25 cellular contexts compared by ENCODE assay signal in genomic region chr1:33606272-33606671, GRCh38.
"Had no signal": no experiment of that assay in that cellular context is flagged by ENCODE, and none has a peak within 500 bp of the region (broad histone marks: within the 10 kb centered on the region; RNA-seq: fewer than 3 reads in every experiment).

No MANE protein-coding gene starts in this region.

- ATAC-seq: activated CD4-positive, alpha-beta T cell treated with anti-CD3 and anti-CD28 coated beads for 36 hours; activated naive CD4-positive, alpha-beta T cell treated with anti-CD3 and anti-CD28 coated beads, Interleukin-2, amount 50 U/mL, for 72 hours; activated T-helper 17 cell treated with anti-CD3 and anti-CD28 coated beads, Interleukin-2, amount 50 U/mL, for 72 hours; foreskin keratinocyte; left lobe of liver; naive thymus-derived CD4-positive, alpha-beta T cell; stimulated activated effector memory CD8-positive, alpha-beta T cell treated with anti-CD3 and anti-CD28 coated beads, Interleukin-12 subunit alpha, Interleukin-12 subunit beta, amount 100 ng/mL, for 72 hours; T-helper 17 cell had no signal

- H3K27me3 ChIP-seq: brain microvascular endothelial cell, foreskin keratinocyte, neural progenitor cell, stomach, uterus had no signal

- H3K36me3 ChIP-seq: brain microvascular endothelial cell, neural progenitor cell, prostate gland, stomach, uterus had no signal

- H3K4me2 ChIP-seq: neural progenitor cell had no signal

- H3K4me1 ChIP-seq: foreskin keratinocyte, prostate gland, stomach, uterus had no signal

- H3K9me3 ChIP-seq: prostate gland, stomach, uterus had no signal

- DNase-seq: activated B cell treated with CpG ODN at 0.5 μM for 24 hours; activated CD4-positive, alpha-beta T cell treated with anti-CD3 and anti-CD28 coated beads for 36 hours; activated CD4-positive, alpha-beta T cell treated with anti-CD3 and anti-CD28 coated beads, Interleukin-2, amount 50 U/mL, for 4 hours; activated CD8-positive, alpha-beta memory T cell treated with anti-CD3 and anti-CD28 coated beads for 24 hours; activated CD8-positive, alpha-beta memory T cell treated with anti-CD3 and anti-CD28 coated beads, Interleukin-2, amount 50 U/mL, for 4 hours; activated T-cell treated with anti-CD3 and anti-CD28 coated beads, Interleukin-2, amount 50 U/mL, for 24 hours; aorta; brain microvascular endothelial cell; central memory CD4-positive, alpha-beta T cell; endodermal cell; kidney; naive thymus-derived CD4-positive, alpha-beta T cell; stimulated activated CD4-positive, alpha-beta T cell treated with anti-CD3 and anti-CD28 coated beads, Interleukin-12 subunit alpha, Interleukin-12 subunit beta, amount 100 ng/mL, for 4 hours; stomach; SW 1271; T-helper 17 cell; trophoblast cell; uterus had no signal

- H2AFZ ChIP-seq: neural progenitor cell had no signal

- H3K27ac ChIP-seq: brain microvascular endothelial cell, foreskin keratinocyte, neural progenitor cell, prostate gland, stomach, uterus had no signal

- H3K4me3 ChIP-seq: neural progenitor cell, prostate gland, stomach, uterus had no signal
